Comparison of ENCODE assay signal across 6 cellular contexts in genomic region chr1:228109962-228110488, GRCh38. TPM values are rescaled to one million over a fixed set of nuclear protein-coding genes. Genes with fewer than 3 reads are reported as not detected.
A peak's percentile ranks its signal among the peaks of the same experiment; 100 is the strongest.
DNase-seq lines count a peak whose midpoint lies in the region; TF ChIP-seq lines count a peak whose summit lies in the region.

No MANE protein-coding gene starts in this region.

- intact Hi-C loops in left ventricle myocardium inferior (cut with micrococcal nuclease): no loop called here
- intact Hi-C loops in tibial artery (cut with DNase I; ENCODE audit: low total_unique reads): loop anchor here (10.0 kb wide), 1 partner anchor 55 kb away; the partner anchor contains the start of gene IBA57

- H3K4me1 ChIP-seq in left ventricle myocardium inferior (peaks cover 32% of the 10 kb centered on the region), tibial artery (peaks cover 0 to 23% (median 19%) of the 10 kb centered on the region in 4 donors)

- H3K4me3 ChIP-seq in left ventricle myocardium inferior: peak overlapping the region; percentile 100
- H3K4me3 ChIP-seq in tibial artery: peak overlapping the region; percentile 68 to 81

- H3K36me3 ChIP-seq in left ventricle myocardium inferior (peaks cover 24% of the 10 kb centered on the region), tibial artery (peaks cover 0 to 27% (median 21%) of the 10 kb centered on the region in 3 donors)

- TF ChIP-seq CTCF in left ventricle myocardium inferior (IDR thresholded peaks at IDR 0.05; ENCODE audit: borderline replicate concordance) (no peak), tibial artery (IDR thresholded peaks at IDR 0.05) (no peak)

- H3K27me3 ChIP-seq in left ventricle myocardium inferior (ENCODE audit: low read depth) (no peaks in the 10 kb centered on the region), tibial artery (no peaks in the 10 kb centered on the region)

- DNase-seq in EH (ENCODE audit: low read depth) (peak; percentile 79), NCI-H69 (lab: John Stamatoyannopoulos, UW) (peak; percentile 46), left ventricle myocardium inferior (no peak), tibial artery (no peak), GDM1 (lab: John Stamatoyannopoulos, UW) (no peak), NCI-H526 treated with DMSO at 0.1 percent for 48 hours (lab: John Stamatoyannopoulos, UW) (no peak)

- no peaks in the 10 kb centered on the region for H3K9me3 ChIP-seq in left ventricle myocardium inferior (replicated peaks)
- H3K9me3 ChIP-seq in tibial artery: no peaks in the 10 kb centered on the region

- H3K27ac ChIP-seq in left ventricle myocardium inferior (replicated peaks) (peak overlapping the region; percentile 92), tibial artery (peak overlapping the region; percentile 92 to 95)

RNA-seq across cellular contexts. Expression of gene MRPL55, which starts 0.9 kb away (rescaled TPM):
- 51.0 TPM for total RNA-seq in left ventricle myocardium inferior

RNA-seq across cellular contexts. Expression of gene C1orf35, which starts 6.9 kb away (rescaled TPM):
- total RNA-seq in left ventricle myocardium inferior: 7.1 TPM

RNA-seq across cellular contexts. Expression of gene ARF1, which starts 27.5 kb away (rescaled TPM):
- 294 TPM for total RNA-seq in left ventricle myocardium inferior

RNA-seq across cellular contexts. Expression of gene GUK1, which starts 30.1 kb away (rescaled TPM):
- total RNA-seq in left ventricle myocardium inferior: 150 TPM

RNA-seq across cellular contexts. Expression of gene GJC2, which starts 39.7 kb away (rescaled TPM):
- total RNA-seq in left ventricle myocardium inferior: 1.0 TPM

Comparison
In these comparisons a context has a peak if more than half of its experiments do, and no peak if none do; other contexts are left out.
1. DNase-seq: peak in EH (single experiment) and NCI-H69 (single experiment); none in left ventricle myocardium inferior (single experiment), tibial artery (0 of 2), GDM1 (single experiment) and NCI-H526 treated with DMSO at 0.1 percent for 48 hours (single experiment).